ENCODE assay signal across 31 cellular contexts in the genomic region with DNA sequence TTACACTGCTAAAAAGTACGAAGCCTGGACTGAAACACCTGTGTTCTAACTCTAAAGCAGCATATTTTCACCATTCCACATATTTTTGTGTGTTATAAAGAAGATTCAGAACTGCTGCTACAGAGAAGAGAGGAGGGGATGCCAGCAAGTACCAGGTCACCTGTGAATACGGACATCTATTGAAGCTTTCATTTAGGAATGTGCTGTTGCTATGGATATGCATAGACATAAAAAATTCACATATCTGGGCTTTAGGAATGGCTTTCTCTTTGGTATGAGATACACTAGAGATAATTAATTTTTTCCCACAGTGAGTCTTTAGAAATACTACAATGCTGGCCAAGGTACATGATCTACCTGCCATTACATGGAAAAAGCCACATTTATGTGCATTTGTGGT.
DNase-seq lines count a peak whose midpoint lies in the region; ATAC-seq and TF ChIP-seq lines count a peak whose summit lies in the region.
"Had no signal": no experiment of that assay in that cellular context is flagged by ENCODE, and none has a peak within 500 bp of the region (broad histone marks: within the 10 kb centered on the region; RNA-seq: fewer than 3 reads in every experiment).

No MANE protein-coding gene starts in this region.

- ATAC-seq in psoas muscle (no peak), GM18907 (IDR thresholded peaks at IDR 0.05; ENCODE audit: unreplicated experiment) (no peak)
- ATAC-seq: gastroesophageal sphincter, HCT116, left colon, T-cell had no signal

- no peak overlapping the region for H3K4me3 ChIP-seq in AG10803 (ENCODE audit: low read length)
- no peak overlapping the region for H3K4me3 ChIP-seq in fibroblast of villous mesenchyme (ENCODE audit: low read depth, low read length)
- H3K4me3 ChIP-seq in psoas muscle, result peak overlapping the region; percentile 40
- H3K4me3 ChIP-seq in BE2C (ENCODE audit: low read depth, low read length), result no peak overlapping the region
- H3K4me3 ChIP-seq: ascending aorta, gastroesophageal sphincter, neural progenitor cell, right atrium auricular region, SJCRH30, stomach, thyroid gland, vagina had no signal

- no peaks in the 10 kb centered on the region for H3K27me3 ChIP-seq in psoas muscle (ENCODE audit: insufficient read depth in 3 of 3, low read length in 2 of 3)
- H3K27me3 ChIP-seq in BE2C, result no peaks in the 10 kb centered on the region
- H3K27me3 ChIP-seq: ascending aorta, gastroesophageal sphincter, neural progenitor cell, right atrium auricular region, SJCRH30, stomach, thyroid gland, vagina had no signal

- TF ChIP-seq CTCF in AG10803 (conservative IDR thresholded peaks at IDR 0.05; ENCODE audit: low read length) (no peak), fibroblast of villous mesenchyme (IDR thresholded peaks at IDR 0.05; ENCODE audit: insufficient read depth, low read depth, low read length) (no peak), psoas muscle (IDR thresholded peaks at IDR 0.05) (no peak), BE2C (IDR thresholded peaks at IDR 0.05; ENCODE audit: low read depth, low read length) (no peak)

- intact Hi-C loops in psoas muscle (cut with DNase I), result no loop called here

- peaks cover 34% of the 10 kb centered on the region for H3K4me1 ChIP-seq in psoas muscle
- H3K4me1 ChIP-seq in BE2C, result no peaks in the 10 kb centered on the region
- H3K4me1 ChIP-seq: ascending aorta, gastroesophageal sphincter, neural progenitor cell, thyroid gland had no signal

- peak; percentile 14 for DNase-seq in AG10803 (ENCODE audit: low read depth)
- DNase-seq in amniotic epithelial cell (ENCODE audit: low read depth), result peak; percentile 30
- DNase-seq in fibroblast of villous mesenchyme (ENCODE audit: low read depth), result peak; percentile 7
- no peak for DNase-seq in psoas muscle
- DNase-seq in NCI-H510A treated with DMSO at 0.1 percent for 48 hours (lab: John Stamatoyannopoulos, UW), result no peak
- DNase-seq in HT-29 (ENCODE audit: low spot score), result no peak
- DNase-seq in BE2C, result no peak
- DNase-seq: activated CD4-positive, alpha-beta T cell treated with anti-CD3 and anti-CD28 coated beads for 48 hours; activated CD8-positive, alpha-beta memory T cell treated with anti-CD3 and anti-CD28 coated beads for 24 hours; activated gamma-delta T cell; activated naive CD8-positive, alpha-beta T cell treated with anti-CD3 and anti-CD28 coated beads for 36 hours; activated T-cell treated with anti-CD3 and anti-CD28 coated beads for 4 hours; C1 segment of cervical spinal cord; dermis blood vessel endothelial cell; hypothalamus; left colon; MV-4-11; NCI-H446; NCI-H774; SJCRH30; stimulated activated CD4-positive, alpha-beta T cell treated with anti-CD3 and anti-CD28 coated beads, Interleukin-4, amount 100 ng/mL, for 1 hour; stomach; T-cell; thyroid gland had no signal

- H3K27ac ChIP-seq in psoas muscle, result peak overlapping the region; percentile 76
- H3K27ac ChIP-seq: ascending aorta, neural progenitor cell, stomach, thyroid gland, vagina had no signal

- H3K36me3 ChIP-seq in psoas muscle (ENCODE audit: insufficient read depth in 1 of 2, low read depth in 1 of 2) (no peaks in the 10 kb centered on the region), BE2C (no peaks in the 10 kb centered on the region)
- H3K36me3 ChIP-seq: ascending aorta, gastroesophageal sphincter, neural progenitor cell, right atrium auricular region, SJCRH30, stomach, thyroid gland, vagina had no signal

- H3K9me3 ChIP-seq in psoas muscle (no peaks in the 10 kb centered on the region), BE2C (no peaks in the 10 kb centered on the region)
- H3K9me3 ChIP-seq: gastroesophageal sphincter, SJCRH30, stomach, thyroid gland, vagina had no signal

- WGBS in psoas muscle, 3 donors, result 76 to 85% (median 76%) methylated on average over 2 of the region's 2 CpGs

Comparison
In these comparisons a context has a peak if more than half of its experiments do, and no peak if none do; other contexts are left out.
1. DNase-seq: peak in AG10803 (single experiment), amniotic epithelial cell (single experiment) and fibroblast of villous mesenchyme (single experiment); none in psoas muscle (0 of 2), NCI-H510A treated with DMSO at 0.1 percent for 48 hours (single experiment), HT-29 (single experiment) and BE2C (single experiment).